In the genomic region with DNA sequence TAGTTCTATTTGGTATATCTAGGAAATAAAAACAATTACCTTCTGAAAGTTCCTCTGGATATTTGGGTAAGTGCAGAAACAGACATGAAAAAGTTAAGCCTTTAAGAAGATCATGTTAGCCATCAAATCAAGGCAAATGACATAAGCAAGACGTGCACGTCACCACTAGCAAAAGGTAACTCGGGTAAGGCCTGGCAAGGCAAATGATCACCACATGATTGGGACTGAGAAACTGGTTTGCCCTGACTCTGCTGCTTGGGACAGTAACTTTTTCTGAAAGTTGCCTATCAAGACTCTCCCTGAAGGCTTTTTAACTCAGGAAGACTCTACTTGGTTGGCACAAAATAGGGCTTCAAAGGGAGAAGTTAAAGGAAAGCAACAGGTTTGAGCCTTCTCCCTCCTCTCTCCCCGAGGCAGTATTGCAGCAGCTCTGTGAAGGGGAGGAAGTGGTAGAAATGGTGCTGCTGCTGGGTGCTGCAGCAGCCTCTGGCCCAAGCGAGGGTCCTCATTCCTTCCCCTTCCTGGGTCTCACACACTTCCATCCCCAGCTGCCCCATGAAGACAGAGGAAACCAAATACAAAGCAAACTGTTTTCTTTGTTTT, we compare ENCODE assay signal across 20 cellular contexts. TPM values are rescaled to one million over a fixed set of nuclear protein-coding genes. Genes with fewer than 3 reads are reported as not detected.
A peak's percentile ranks its signal among the peaks of the same experiment; 100 is the strongest.
DNase-seq lines count a peak whose midpoint lies in the region; ATAC-seq, FAIRE-seq and TF ChIP-seq lines count a peak whose summit lies in the region.
"Had no signal": no experiment of that assay in that cellular context is flagged by ENCODE, and none has a peak within 500 bp of the region (broad histone marks: within the 10 kb centered on the region; RNA-seq: fewer than 3 reads in every experiment).

No MANE protein-coding gene starts in this region.

- no peak overlapping the region for H3K9ac ChIP-seq in kidney (ENCODE audit: low read length in 2 of 2)

- no peaks in the 10 kb centered on the region for H4K20me1 ChIP-seq in osteoblast (ENCODE audit: insufficient read depth, low read length)

- no peak for FAIRE-seq in kidney (lab: Jason Lieb, UNC)
- FAIRE-seq: HTR-8/SVneo had no signal

- H3K27me3 ChIP-seq in osteoblast (ENCODE audit: insufficient read depth, low read length): no peaks in the 10 kb centered on the region
- H3K27me3 ChIP-seq: BE2C, tibial nerve had no signal

- H3K27ac Mint-ChIP-seq in activated naive CD4-positive, alpha-beta T cell treated with anti-CD3 and anti-CD28 coated beads, Interleukin-2, amount 50 U/mL, for 72 hours: no peak overlapping the region
- H3K27ac Mint-ChIP-seq: naive B cell; stimulated activated naive CD8-positive, alpha-beta T cell treated with anti-CD3 and anti-CD28 coated beads, Interleukin-15, Interleukin-2, amounts not matched to agents 100 ng/mL and 50 ng/mL, for 24 hours; T-helper 1 cell treated with Interleukin-12 subunit alpha and Interleukin-12 subunit beta and Interleukin-4 antibody, amounts not matched to agents 30 μg/mL and 1 μg/mL, for 36 hours had no signal

- H2AFZ ChIP-seq in osteoblast (ENCODE audit: low read length): peak overlapping the region; percentile 67

- ATAC-seq in activated naive CD4-positive, alpha-beta T cell treated with anti-CD3 and anti-CD28 coated beads, Interleukin-2, amount 50 U/mL, for 72 hours: no peak
- ATAC-seq in GM19023 (IDR thresholded peaks at IDR 0.05; ENCODE audit: unreplicated experiment): no peak

- DNase-seq in NCI-H82 (lab: John Stamatoyannopoulos, UW) (peak; percentile 67), NCI-H82 treated with DMSO at 0.1 percent for 48 hours (lab: John Stamatoyannopoulos, UW; ENCODE audit: unreplicated experiment) (no peak), MV-4-11 (lab: John Stamatoyannopoulos, UW) (peak; percentile 41), UCSD-AML1 (lab: John Stamatoyannopoulos, UW; ENCODE audit: unreplicated experiment) (peak; percentile 19), osteoblast (ENCODE audit: insufficient read length, low spot score, missing footprints) (no peak), kidney (no peak)
- DNase-seq in activated naive CD4-positive, alpha-beta T cell treated with anti-CD3 and anti-CD28 coated beads, Interleukin-2, amount 50 U/mL, for 72 hours (ENCODE audit: low spot score in 2 of 2): no peak
- DNase-seq: BE2C; COR-L47; mesendoderm; naive B cell; NCI-H187; NCI-H748 treated with DMSO at 0.1 percent for 48 hours; SHP77; stimulated activated CD4-positive, alpha-beta T cell treated with anti-CD3 and anti-CD28 coated beads, Interleukin-4, amount 100 ng/mL, for 24 hours had no signal

- H3K9me3 Mint-ChIP-seq in activated naive CD4-positive, alpha-beta T cell treated with anti-CD3 and anti-CD28 coated beads, Interleukin-2, amount 50 U/mL, for 72 hours: no peaks in the 10 kb centered on the region
- H3K9me3 Mint-ChIP-seq: naive B cell; stimulated activated naive CD8-positive, alpha-beta T cell treated with anti-CD3 and anti-CD28 coated beads, Interleukin-15, Interleukin-2, amounts not matched to agents 100 ng/mL and 50 ng/mL, for 24 hours; T-helper 1 cell treated with Interleukin-12 subunit alpha and Interleukin-12 subunit beta and Interleukin-4 antibody, amounts not matched to agents 30 μg/mL and 1 μg/mL, for 36 hours had no signal

- no peak for TF ChIP-seq CTCF in osteoblast (IDR thresholded peaks at IDR 0.05; ENCODE audit: extremely low read depth, low read depth, low read length)
- TF ChIP-seq CTCF in kidney (IDR thresholded peaks at IDR 0.05; ENCODE audit: borderline replicate concordance, extremely low read depth, insufficient read depth): no peak

- H3K9me3 ChIP-seq in osteoblast (ENCODE audit: low read depth, low read length) (no peaks in the 10 kb centered on the region), kidney (ENCODE audit: control insufficient read depth in 1 of 2, low read length in 2 of 2) (no peaks in the 10 kb centered on the region)
- H3K9me3 ChIP-seq: BE2C, tibial nerve had no signal

- H3K27ac ChIP-seq in osteoblast (ENCODE audit: low read depth, low read length) (no peak overlapping the region), kidney (ENCODE audit: low read depth in 2 of 2, low read length in 2 of 2) (no peak overlapping the region)
- H3K27ac ChIP-seq: tibial nerve had no signal

- H3K36me3 ChIP-seq in osteoblast (ENCODE audit: insufficient read depth, low read length): no peaks in the 10 kb centered on the region
- H3K36me3 ChIP-seq in kidney (ENCODE audit: control insufficient read depth in 1 of 2, insufficient read depth in 2 of 2, low read length in 2 of 2): no peaks in the 10 kb centered on the region
- H3K36me3 ChIP-seq: BE2C, tibial nerve had no signal

- intact Hi-C loops in kidney (cut with DNase I): no loop called here

- no peaks in the 10 kb centered on the region for H3K36me3 Mint-ChIP-seq in activated naive CD4-positive, alpha-beta T cell treated with anti-CD3 and anti-CD28 coated beads, Interleukin-2, amount 50 U/mL, for 72 hours
- H3K36me3 Mint-ChIP-seq: naive B cell had no signal

- no peaks in the 10 kb centered on the region for H3K79me2 ChIP-seq in osteoblast (ENCODE audit: insufficient read depth, low read length)

- no peak overlapping the region for H3K4me2 ChIP-seq in osteoblast (ENCODE audit: insufficient read depth, low read length)

- no peak overlapping the region for H3K4me3 ChIP-seq in osteoblast (ENCODE audit: insufficient read depth, low read length)
- no peak overlapping the region for H3K4me3 ChIP-seq in kidney (ENCODE audit: low read length in 2 of 2)
- H3K4me3 ChIP-seq: tibial nerve had no signal

- peaks cover 8% of the 10 kb centered on the region for H3K4me1 ChIP-seq in osteoblast (ENCODE audit: insufficient read depth, low read length)
- H3K4me1 ChIP-seq in kidney (ENCODE audit: control insufficient read depth in 1 of 2, insufficient read depth in 1 of 2, low read depth in 1 of 2, low read length in 2 of 2): no peaks in the 10 kb centered on the region
- H3K4me1 ChIP-seq: BE2C had no signal

RNA-seq across cellular contexts. Expression of a gene that starts 17.1 kb away (rescaled TPM):
- total RNA-seq in osteoblast (43.6 and 49.6 TPM in 2 replicates), kidney (14.9 TPM)
- total RNA-seq in activated naive CD4-positive, alpha-beta T cell treated with anti-CD3 and anti-CD28 coated beads, Interleukin-2, amount 50 U/mL, for 72 hours: 10 to 100 TPM; 12.6 to 24.5 TPM
- polyA plus RNA-seq in kidney (ENCODE audit: insufficient read depth, low read depth, low replicate concordance): 10.7 TPM

RNA-seq across cellular contexts. Expression of a gene that starts 38.0 kb away (rescaled TPM):
- total RNA-seq in osteoblast: 1.1 and 2.1 TPM in 2 replicates
- not detected for total RNA-seq in activated naive CD4-positive, alpha-beta T cell treated with anti-CD3 and anti-CD28 coated beads, Interleukin-2, amount 50 U/mL, for 72 hours
- 0.19 TPM for total RNA-seq in kidney
- polyA plus RNA-seq in kidney (ENCODE audit: insufficient read depth, low read depth, low replicate concordance): not detected

Comparison
In these comparisons a context has a peak if more than half of its experiments do, and no peak if none do; other contexts are left out.
1. DNase-seq: peak in NCI-H82 (single experiment), MV-4-11 (single experiment) and UCSD-AML1 (single experiment); none in NCI-H82 treated with DMSO at 0.1 percent for 48 hours (single experiment), osteoblast (single experiment), activated naive CD4-positive, alpha-beta T cell treated with anti-CD3 and anti-CD28 coated beads, Interleukin-2, amount 50 U/mL, for 72 hours (0 of 2) and kidney (single experiment).